In genomic region chr17:63927464-63928171, GRCh38 we compare ENCODE assay signal across 1 cellular context.
TF ChIP-seq lines count a peak whose summit lies in the region.

No MANE protein-coding gene starts in this region.

TF ChIP-seq in SK-N-SH, 30 proteins besides CTCF, POLR2A, EP300 and RAD21 (continued from another document):
- no peak for TF ChIP-seq PBX3 (IDR thresholded peaks at IDR 0.05)
- no peak for TF ChIP-seq FOXJ3 (CRISPR knock-in tag; IDR thresholded peaks at IDR 0.05)
- TF ChIP-seq GATA2 (CRISPR knock-in tag; IDR thresholded peaks at IDR 0.05): no peak
